Comparison of ENCODE assay signal across 1 cellular context in genomic region chr17:4535667-4536258, GRCh38.
TF ChIP-seq lines count a peak whose summit lies in the region.

No MANE protein-coding gene starts in this region.

TF ChIP-seq in WTC11, 78 proteins besides CTCF, POLR2A, EP300 and RAD21 (continued from another document):
- TF ChIP-seq MAX (CRISPR knock-in tag; IDR thresholded peaks at IDR 0.05): no peak
- TF ChIP-seq SMAD3 (CRISPR knock-in tag; IDR thresholded peaks at IDR 0.05; ENCODE audit: borderline replicate concordance): 0 out of 2 replicates have a peak, but pooled peaks have one; percentile 24
